ENCODE assay signal across 11 cellular contexts in genomic region chr16:19698480-19699465, GRCh38. TPM values are rescaled to one million over a fixed set of nuclear protein-coding genes. Genes with fewer than 3 reads are reported as not detected.
A peak's percentile ranks its signal among the peaks of the same experiment; 100 is the strongest.
DNase-seq lines count a peak whose midpoint lies in the region; ATAC-seq and TF ChIP-seq lines count a peak whose summit lies in the region.
"Had no signal": no experiment of that assay in that cellular context is flagged by ENCODE, and none has a peak within 500 bp of the region (broad histone marks: within the 10 kb centered on the region; RNA-seq: fewer than 3 reads in every experiment).

No MANE protein-coding gene starts in this region.

- CTCF ChIA-PET in HEK293 (lab: Yijun Ruan, JAX) = interaction anchor here (0.6 kb wide), 2 partner anchors 26 to 328 kb away, joined by 3 read pairs; no protein-coding TSS in a partner anchor

- H3K14ac ChIP-seq in neuronal stem cell (ENCODE audit: low read length) = no peak overlapping the region

- no peak overlapping the region for H2BK15ac ChIP-seq in neuronal stem cell (ENCODE audit: low read length)

- H3K36me3 ChIP-seq in HEK293 (ENCODE audit: control insufficient read depth in 2 of 2, insufficient read depth in 1 of 2, low read length in 2 of 2) (peaks cover 7 to 51% of the 10 kb centered on the region in 2 experiments; a peak in 2 of 3 replicates), neuronal stem cell (replicated peaks in 1 of 2; ENCODE audit: control insufficient read depth in 2 of 2, insufficient read depth in 2 of 2, low read length in 2 of 2) (peaks cover 33 to 89% of the 10 kb centered on the region in 2 donors)

- no peak overlapping the region for H2AFZ ChIP-seq in neuronal stem cell (ENCODE audit: low read length)

- peaks cover 7% of the 10 kb centered on the region for H3K79me1 ChIP-seq in neuronal stem cell (ENCODE audit: low read depth, low read length)

- no CpG with 5 or more reads among the region's 19 CpGs for WGBS in neuronal stem cell (ENCODE audit: extremely low coverage in 2 of 2, insufficient read length in 2 of 2, insufficient replicate concordance in 1 of 2), 2 donors

- no peak for ATAC-seq in HG03175 (IDR thresholded peaks at IDR 0.05; ENCODE audit: unreplicated experiment)

- no peaks in the 10 kb centered on the region for H3K27me3 ChIP-seq in neuronal stem cell (ENCODE audit: control insufficient read depth in 3 of 3, insufficient read depth in 3 of 3, low read depth in 1 of 3, low read length in 3 of 3)

- H2BK12ac ChIP-seq in neuronal stem cell (ENCODE audit: low read length) = no peak overlapping the region

- H3K4me3 ChIP-seq in HEK293 (ENCODE audit: low read depth, low read length) (no peak overlapping the region), neuronal stem cell (ENCODE audit: low read length in 2 of 2) (no peak overlapping the region)

- POLR2A ChIA-PET in HEK293 (lab: Yijun Ruan, JAX) = interaction anchor here (1.3 to 2.4 kb wide), 2 partner anchors 10 to 19 kb away, joined by 3 to 9 read pairs; partner anchors contain the start of genes IQCK and KNOP1

- peak overlapping the region; percentile 23 for H4K8ac ChIP-seq in neuronal stem cell (ENCODE audit: low read depth, low read length)

- no peak overlapping the region for H3K4ac ChIP-seq in neuronal stem cell (ENCODE audit: low read length)

- no peak overlapping the region for H3K18ac ChIP-seq in neuronal stem cell (ENCODE audit: low read length)

- no peak overlapping the region for H3K4me2 ChIP-seq in neuronal stem cell (ENCODE audit: insufficient read depth, low read length, poor library complexity, severe bottlenecking)

- H3K9me3 ChIP-seq in HEK293 (ENCODE audit: control insufficient read depth, insufficient read depth, low read depth, low read length) (no peaks in the 10 kb centered on the region), neuronal stem cell (replicated peaks in 1 of 2; ENCODE audit: control insufficient read depth in 2 of 2, insufficient read depth in 1 of 2, low read depth in 1 of 2, low read length in 2 of 2) (peaks cover 0 to 4% of the 10 kb centered on the region in 2 donors)
- H3K9me3 ChIP-seq: SK-N-SH had no signal

- no peak overlapping the region for H4K91ac ChIP-seq in neuronal stem cell (ENCODE audit: low read depth, low read length, poor library complexity)

- no peak overlapping the region for H2BK120ac ChIP-seq in neuronal stem cell (ENCODE audit: low read depth, low read length)

- H3K9ac ChIP-seq in neuronal stem cell (ENCODE audit: low read depth, low read length, poor library complexity) = no peak overlapping the region
- H3K9ac ChIP-seq: SK-N-SH had no signal

- peak overlapping the region; percentile 32 for H3K23ac ChIP-seq in neuronal stem cell (ENCODE audit: low read depth, low read length, poor library complexity)

- peaks cover 20% of the 10 kb centered on the region for H3K4me1 ChIP-seq in HEK293 (ENCODE audit: control insufficient read depth, insufficient read depth, low read length)
- no peaks in the 10 kb centered on the region for H3K4me1 ChIP-seq in neuronal stem cell (ENCODE audit: control insufficient read depth in 2 of 2, insufficient read depth in 1 of 2, low read depth in 1 of 2, low read length in 2 of 2)

- no peak overlapping the region for H2AK5ac ChIP-seq in neuronal stem cell (ENCODE audit: low read depth, low read length)

- H2BK5ac ChIP-seq in neuronal stem cell (ENCODE audit: low read length) = no peak overlapping the region

- no peak for TF ChIP-seq CTCF in AG09319 (IDR thresholded peaks at IDR 0.05; ENCODE audit: low read depth, low read length)
- no peak for TF ChIP-seq CTCF in HEK293 (tag by site-specific recombination; IDR thresholded peaks at IDR 0.05)

- H3K27ac ChIP-seq in HEK293 (ENCODE audit: extremely low read depth, low read depth, low read length) = no peak overlapping the region
- H3K27ac ChIP-seq in cingulate gyrus (ENCODE audit: low read depth, low read length) = peak overlapping the region; percentile 43
- no peak overlapping the region for H3K27ac ChIP-seq in neuronal stem cell (replicated peaks; ENCODE audit: low read length)

- DNase-seq in AG09319 (ENCODE audit: extremely low read depth, low read depth) = peak; percentile 83
- no peak for DNase-seq in neuronal stem cell (ENCODE audit: low spot score)
- DNase-seq in NCI-H774 (lab: John Stamatoyannopoulos, UW) = no peak
- no peak for DNase-seq in SW 1271 (lab: John Stamatoyannopoulos, UW)
- DNase-seq in stimulated activated naive CD4-positive, alpha-beta T cell (lab: John Stamatoyannopoulos, UW) = no peak
- DNase-seq: hypothalamus, NCI-H1105 treated with DMSO at 0.1 percent for 48 hours, SK-N-SH had no signal

TF ChIP-seq in HEK293, 187 proteins besides CTCF, POLR2A, EP300 and RAD21:
- peak; percentile 85 for TF ChIP-seq SCRT2 (tag by site-specific recombination; IDR thresholded peaks at IDR 0.05)
- no peak for TF ChIP-seq ZNF311 (tag by site-specific recombination; IDR thresholded peaks at IDR 0.05; ENCODE audit: borderline replicate concordance)

RNA-seq across cellular contexts. Expression of gene KNOP1, which starts 19.3 kb away (rescaled TPM):
- 124 TPM for polyA plus RNA-seq in neuronal stem cell (2013, experiment 1 of 2)
- 117 TPM for polyA plus RNA-seq in neuronal stem cell (2013, experiment 2 of 2)

RNA-seq across cellular contexts. Expression of gene IQCK, which starts 19.3 kb away (rescaled TPM):
- 18.9 TPM for polyA plus RNA-seq in neuronal stem cell (2013, experiment 1 of 2)
- 19.1 TPM for polyA plus RNA-seq in neuronal stem cell (2013, experiment 2 of 2)
